In the genomic region with DNA sequence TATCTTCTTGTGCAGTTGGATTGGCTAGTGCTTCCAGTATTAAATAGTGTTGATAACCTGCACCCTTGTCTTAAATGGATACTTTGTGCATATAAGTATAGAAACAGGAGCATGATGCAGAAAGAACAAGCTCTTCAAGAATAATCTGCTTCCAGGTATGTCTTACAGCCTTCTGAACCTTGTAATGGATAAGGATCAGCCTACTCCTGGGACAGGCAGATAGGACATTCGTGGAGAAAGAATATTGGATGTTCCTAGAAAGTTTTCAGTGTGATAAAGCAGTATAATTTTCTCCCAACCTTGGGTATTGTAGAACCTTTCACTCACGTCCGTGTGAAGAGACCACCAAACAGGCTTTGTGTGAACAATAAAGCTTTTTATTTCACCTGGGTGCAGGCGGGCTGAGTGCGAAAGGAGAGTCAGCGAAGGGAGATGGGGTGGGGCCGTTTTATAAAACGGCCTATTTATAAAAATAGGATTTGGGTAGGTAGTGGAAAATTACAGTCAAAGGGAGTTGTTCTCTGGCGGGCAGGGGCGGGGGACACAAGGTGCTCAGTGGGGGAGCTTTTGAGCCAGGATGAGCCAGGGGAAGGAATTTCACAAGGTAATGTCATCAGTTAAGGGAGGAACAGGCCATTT, we compare ENCODE assay signal across 1 cellular context.
TF ChIP-seq lines count a peak whose summit lies in the region.

No MANE protein-coding gene starts in this region.

TF ChIP-seq in GM23338, 12 proteins besides CTCF, POLR2A, EP300 and RAD21 (continued from another document):
- TF ChIP-seq, protein P1, sequence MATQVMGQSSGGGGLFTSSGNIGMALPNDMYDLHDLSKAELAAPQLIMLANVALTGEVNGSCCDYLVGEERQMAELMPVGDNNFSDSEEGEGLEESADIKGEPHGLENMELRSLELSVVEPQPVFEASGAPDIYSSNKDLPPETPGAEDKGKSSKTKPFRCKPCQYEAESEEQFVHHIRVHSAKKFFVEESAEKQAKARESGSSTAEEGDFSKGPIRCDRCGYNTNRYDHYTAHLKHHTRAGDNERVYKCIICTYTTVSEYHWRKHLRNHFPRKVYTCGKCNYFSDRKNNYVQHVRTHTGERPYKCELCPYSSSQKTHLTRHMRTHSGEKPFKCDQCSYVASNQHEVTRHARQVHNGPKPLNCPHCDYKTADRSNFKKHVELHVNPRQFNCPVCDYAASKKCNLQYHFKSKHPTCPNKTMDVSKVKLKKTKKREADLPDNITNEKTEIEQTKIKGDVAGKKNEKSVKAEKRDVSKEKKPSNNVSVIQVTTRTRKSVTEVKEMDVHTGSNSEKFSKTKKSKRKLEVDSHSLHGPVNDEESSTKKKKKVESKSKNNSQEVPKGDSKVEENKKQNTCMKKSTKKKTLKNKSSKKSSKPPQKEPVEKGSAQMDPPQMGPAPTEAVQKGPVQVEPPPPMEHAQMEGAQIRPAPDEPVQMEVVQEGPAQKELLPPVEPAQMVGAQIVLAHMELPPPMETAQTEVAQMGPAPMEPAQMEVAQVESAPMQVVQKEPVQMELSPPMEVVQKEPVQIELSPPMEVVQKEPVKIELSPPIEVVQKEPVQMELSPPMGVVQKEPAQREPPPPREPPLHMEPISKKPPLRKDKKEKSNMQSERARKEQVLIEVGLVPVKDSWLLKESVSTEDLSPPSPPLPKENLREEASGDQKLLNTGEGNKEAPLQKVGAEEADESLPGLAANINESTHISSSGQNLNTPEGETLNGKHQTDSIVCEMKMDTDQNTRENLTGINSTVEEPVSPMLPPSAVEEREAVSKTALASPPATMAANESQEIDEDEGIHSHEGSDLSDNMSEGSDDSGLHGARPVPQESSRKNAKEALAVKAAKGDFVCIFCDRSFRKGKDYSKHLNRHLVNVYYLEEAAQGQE (IDR thresholded peaks at IDR 0.05; ENCODE audit: unreplicated experiment): no peak
- TF ChIP-seq EZH2phosphoT487 (IDR thresholded peaks at IDR 0.05; ENCODE audit: unreplicated experiment) (no peak), JUNB (IDR thresholded peaks at IDR 0.05; ENCODE audit: unreplicated experiment) (no peak), STAT1 (IDR thresholded peaks at IDR 0.05; ENCODE audit: unreplicated experiment) (no peak), ZNF114 (CRISPR knock-in tag; IDR thresholded peaks at IDR 0.05) (no peak), POLR2AphosphoS5 (IDR thresholded peaks at IDR 0.05; ENCODE audit: low read depth) (no peak), CREB1 (CRISPR knock-in tag; IDR thresholded peaks at IDR 0.05; ENCODE audit: low read depth) (no peak)
- TF ChIP-seq, protein P2, sequence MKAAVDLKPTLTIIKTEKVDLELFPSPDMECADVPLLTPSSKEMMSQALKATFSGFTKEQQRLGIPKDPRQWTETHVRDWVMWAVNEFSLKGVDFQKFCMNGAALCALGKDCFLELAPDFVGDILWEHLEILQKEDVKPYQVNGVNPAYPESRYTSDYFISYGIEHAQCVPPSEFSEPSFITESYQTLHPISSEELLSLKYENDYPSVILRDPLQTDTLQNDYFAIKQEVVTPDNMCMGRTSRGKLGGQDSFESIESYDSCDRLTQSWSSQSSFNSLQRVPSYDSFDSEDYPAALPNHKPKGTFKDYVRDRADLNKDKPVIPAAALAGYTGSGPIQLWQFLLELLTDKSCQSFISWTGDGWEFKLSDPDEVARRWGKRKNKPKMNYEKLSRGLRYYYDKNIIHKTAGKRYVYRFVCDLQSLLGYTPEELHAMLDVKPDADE (IDR thresholded peaks at IDR 0.05): no peak
- TF ChIP-seq, protein P3, sequence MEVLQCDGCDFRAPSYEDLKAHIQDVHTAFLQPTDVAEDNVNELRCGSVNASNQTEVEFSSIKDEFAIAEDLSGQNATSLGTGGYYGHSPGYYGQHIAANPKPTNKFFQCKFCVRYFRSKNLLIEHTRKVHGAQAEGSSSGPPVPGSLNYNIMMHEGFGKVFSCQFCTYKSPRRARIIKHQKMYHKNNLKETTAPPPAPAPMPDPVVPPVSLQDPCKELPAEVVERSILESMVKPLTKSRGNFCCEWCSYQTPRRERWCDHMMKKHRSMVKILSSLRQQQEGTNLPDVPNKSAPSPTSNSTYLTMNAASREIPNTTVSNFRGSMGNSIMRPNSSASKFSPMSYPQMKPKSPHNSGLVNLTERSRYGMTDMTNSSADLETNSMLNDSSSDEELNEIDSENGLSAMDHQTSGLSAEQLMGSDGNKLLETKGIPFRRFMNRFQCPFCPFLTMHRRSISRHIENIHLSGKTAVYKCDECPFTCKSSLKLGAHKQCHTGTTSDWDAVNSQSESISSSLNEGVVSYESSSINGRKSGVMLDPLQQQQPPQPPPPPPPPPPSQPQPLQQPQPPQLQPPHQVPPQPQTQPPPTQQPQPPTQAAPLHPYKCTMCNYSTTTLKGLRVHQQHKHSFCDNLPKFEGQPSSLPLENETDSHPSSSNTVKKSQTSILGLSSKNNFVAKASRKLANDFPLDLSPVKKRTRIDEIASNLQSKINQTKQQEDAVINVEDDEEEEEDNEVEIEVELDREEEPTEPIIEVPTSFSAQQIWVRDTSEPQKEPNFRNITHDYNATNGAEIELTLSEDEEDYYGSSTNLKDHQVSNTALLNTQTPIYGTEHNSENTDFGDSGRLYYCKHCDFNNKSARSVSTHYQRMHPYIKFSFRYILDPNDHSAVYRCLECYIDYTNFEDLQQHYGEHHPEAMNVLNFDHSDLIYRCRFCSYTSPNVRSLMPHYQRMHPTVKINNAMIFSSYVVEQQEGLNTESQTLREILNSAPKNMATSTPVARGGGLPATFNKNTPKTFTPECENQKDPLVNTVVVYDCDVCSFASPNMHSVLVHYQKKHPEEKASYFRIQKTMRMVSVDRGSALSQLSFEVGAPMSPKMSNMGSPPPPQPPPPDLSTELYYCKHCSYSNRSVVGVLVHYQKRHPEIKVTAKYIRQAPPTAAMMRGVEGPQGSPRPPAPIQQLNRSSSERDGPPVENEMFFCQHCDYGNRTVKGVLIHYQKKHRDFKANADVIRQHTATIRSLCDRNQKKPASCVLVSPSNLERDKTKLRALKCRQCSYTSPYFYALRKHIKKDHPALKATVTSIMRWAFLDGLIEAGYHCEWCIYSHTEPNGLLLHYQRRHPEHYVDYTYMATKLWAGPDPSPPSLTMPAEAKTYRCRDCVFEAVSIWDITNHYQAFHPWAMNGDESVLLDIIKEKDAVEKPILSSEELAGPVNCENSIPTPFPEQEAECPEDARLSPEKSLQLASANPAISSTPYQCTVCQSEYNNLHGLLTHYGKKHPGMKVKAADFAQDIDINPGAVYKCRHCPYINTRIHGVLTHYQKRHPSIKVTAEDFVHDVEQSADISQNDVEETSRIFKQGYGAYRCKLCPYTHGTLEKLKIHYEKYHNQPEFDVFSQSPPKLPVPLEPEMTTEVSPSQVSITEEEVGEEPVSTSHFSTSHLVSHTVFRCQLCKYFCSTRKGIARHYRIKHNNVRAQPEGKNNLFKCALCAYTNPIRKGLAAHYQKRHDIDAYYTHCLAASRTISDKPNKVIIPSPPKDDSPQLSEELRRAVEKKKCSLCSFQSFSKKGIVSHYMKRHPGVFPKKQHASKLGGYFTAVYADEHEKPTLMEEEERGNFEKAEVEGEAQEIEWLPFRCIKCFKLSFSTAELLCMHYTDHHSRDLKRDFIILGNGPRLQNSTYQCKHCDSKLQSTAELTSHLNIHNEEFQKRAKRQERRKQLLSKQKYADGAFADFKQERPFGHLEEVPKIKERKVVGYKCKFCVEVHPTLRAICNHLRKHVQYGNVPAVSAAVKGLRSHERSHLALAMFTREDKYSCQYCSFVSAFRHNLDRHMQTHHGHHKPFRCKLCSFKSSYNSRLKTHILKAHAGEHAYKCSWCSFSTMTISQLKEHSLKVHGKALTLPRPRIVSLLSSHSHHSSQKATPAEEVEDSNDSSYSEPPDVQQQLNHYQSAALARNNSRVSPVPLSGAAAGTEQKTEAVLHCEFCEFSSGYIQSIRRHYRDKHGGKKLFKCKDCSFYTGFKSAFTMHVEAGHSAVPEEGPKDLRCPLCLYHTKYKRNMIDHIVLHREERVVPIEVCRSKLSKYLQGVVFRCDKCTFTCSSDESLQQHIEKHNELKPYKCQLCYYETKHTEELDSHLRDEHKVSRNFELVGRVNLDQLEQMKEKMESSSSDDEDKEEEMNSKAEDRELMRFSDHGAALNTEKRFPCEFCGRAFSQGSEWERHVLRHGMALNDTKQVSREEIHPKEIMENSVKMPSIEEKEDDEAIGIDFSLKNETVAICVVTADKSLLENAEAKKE (CRISPR knock-in tag; IDR thresholded peaks at IDR 0.05): no peak
